Comparison of ENCODE assay signal across 1 cellular context in genomic region chr13:21215419-21215818, GRCh38. TPM values are rescaled to one million over a fixed set of nuclear protein-coding genes. Genes with fewer than 3 reads are reported as not detected.
"Had no signal": no experiment of that assay in that cellular context is flagged by ENCODE, and none has a peak within 500 bp of the region (broad histone marks: within the 10 kb centered on the region; RNA-seq: fewer than 3 reads in every experiment).

No MANE protein-coding gene starts in this region.

RNA-seq across cellular contexts. Expression of gene SKA3, which starts 39.1 kb away (rescaled TPM):
- total RNA-seq: thoracic aorta had no signal
